Comparison of ENCODE assay signal across 15 cellular contexts in genomic region chr6:118188561-118188960, GRCh38.
"Had no signal": no experiment of that assay in that cellular context is flagged by ENCODE, and none has a peak within 500 bp of the region (broad histone marks: within the 10 kb centered on the region; RNA-seq: fewer than 3 reads in every experiment).

No MANE protein-coding gene starts in this region.

- H3K4me2 ChIP-seq: neural progenitor cell had no signal

- H3K9ac ChIP-seq: neural progenitor cell, parathyroid adenoma had no signal

- H2AFZ ChIP-seq: neural progenitor cell, parathyroid adenoma had no signal

- H3K4me3 ChIP-seq: dorsolateral prefrontal cortex, gastrocnemius medialis, lung, mucosa of descending colon, neural progenitor cell, right atrium auricular region, spleen, thyroid gland had no signal

- H3K27me3 ChIP-seq: dorsolateral prefrontal cortex, gastrocnemius medialis, neural progenitor cell, right atrium auricular region, spleen, thyroid gland had no signal

- H3K9me3 ChIP-seq: gastrocnemius medialis, mucosa of descending colon, right atrium auricular region, spleen, thyroid gland had no signal

- H3K79me2 ChIP-seq: parathyroid adenoma had no signal

- DNase-seq: dorsolateral prefrontal cortex; effector CD4-positive, alpha-beta T cell; head of caudate nucleus; mucosa of descending colon; naive B cell; spleen; stimulated activated naive B cell treated with anti-CD40 and anti-IgM and Interleukin-4, amounts not matched to agents 10 μg/mL and 1 μg/mL and 100 μg/mL, for 72 hours; thyroid gland; trophoblast cell had no signal

- H3K27ac ChIP-seq: neural progenitor cell, parathyroid adenoma, thyroid gland had no signal

- H3K4me1 ChIP-seq: neural progenitor cell, parathyroid adenoma, spleen, thyroid gland had no signal

- ATAC-seq: left lobe of liver; stimulated activated naive B cell treated with anti-CD40 and anti-IgM and Interleukin-4, amounts not matched to agents 10 μg/mL and 1 μg/mL and 100 μg/mL, for 72 hours had no signal

- H3K36me3 ChIP-seq: gastrocnemius medialis, neural progenitor cell, right atrium auricular region, spleen, thyroid gland had no signal
